1 cellular context compared by ENCODE assay signal in the genomic region with DNA sequence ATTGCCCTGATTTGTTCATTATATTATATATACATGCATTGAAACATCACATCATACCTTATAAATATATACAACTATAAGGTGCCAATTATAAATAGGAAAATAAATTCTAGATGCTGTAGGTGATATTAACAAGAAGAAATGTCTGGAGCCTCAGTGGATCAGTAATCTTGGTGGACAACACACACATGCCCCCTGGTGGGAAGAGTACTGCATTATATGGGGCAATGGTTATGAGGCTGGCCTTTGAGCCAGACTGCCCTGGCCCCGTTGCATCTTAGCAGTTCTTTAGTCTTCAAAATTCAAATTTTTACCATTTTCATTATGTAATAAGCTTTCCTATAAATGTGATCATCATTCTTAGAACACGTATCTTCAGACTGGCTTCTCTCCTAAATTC.
TF ChIP-seq lines count a peak whose summit lies in the region.

No MANE protein-coding gene starts in this region.

TF ChIP-seq in K562, 482 proteins besides CTCF, POLR2A, EP300 and RAD21 (continued from another document):
- TF ChIP-seq ELK1 (CRISPR knock-in tag; IDR thresholded peaks at IDR 0.05): no peak
- TF ChIP-seq ZNF263 (CRISPR knock-in tag; IDR thresholded peaks at IDR 0.05; ENCODE audit: borderline replicate concordance): no peak
- TF ChIP-seq TGIF2 (CRISPR knock-in tag; IDR thresholded peaks at IDR 0.05): no peak
- TF ChIP-seq ZKSCAN3 (CRISPR knock-in tag; IDR thresholded peaks at IDR 0.05): no peak
